ENCODE assay signal across 11 cellular contexts in genomic region chr1:198186916-198187580, GRCh38. TPM values are rescaled to one million over a fixed set of nuclear protein-coding genes. Genes with fewer than 3 reads are reported as not detected.
DNase-seq lines count a peak whose midpoint lies in the region; ATAC-seq, FAIRE-seq and TF ChIP-seq lines count a peak whose summit lies in the region.
"Had no signal": no experiment of that assay in that cellular context is flagged by ENCODE, and none has a peak within 500 bp of the region (broad histone marks: within the 10 kb centered on the region; RNA-seq: fewer than 3 reads in every experiment).

No MANE protein-coding gene starts in this region.

- H4K20me1 ChIP-seq in K562 (replicated peaks; ENCODE audit: control insufficient read depth, insufficient read depth, low read length) = peaks cover 11% of the 10 kb centered on the region; the same call in 1 of the 2 replicates

- peaks cover 89% of the 10 kb centered on the region for H3K79me2 ChIP-seq in K562 (ENCODE audit: control insufficient read depth, insufficient read depth, low read length)

- peaks cover 11% of the 10 kb centered on the region for H3K36me3 Mint-ChIP-seq in activated CD8-positive, alpha-beta memory T cell treated with anti-CD3 and anti-CD28 coated beads, Interleukin-2, amount 10 ng/mL, durations not matched to agents 7 days and 5 days
- H3K36me3 Mint-ChIP-seq in nephron progenitor cell (ENCODE audit: low read depth) = no peaks in the 10 kb centered on the region

- no peak overlapping the region for H3K4me2 ChIP-seq in K562 (ENCODE audit: insufficient read depth, low read length)

- no peak overlapping the region for H3K9ac ChIP-seq in K562 (ENCODE audit: insufficient read depth in 1 of 2, low read depth in 2 of 2, low read length in 2 of 2)

- WGBS in K562 (ENCODE audit: insufficient coverage, low coverage, missing lambda C conversion rate) = 41% methylated on average over 2 of the region's 2 CpGs

- H3K36me3 ChIP-seq in K562 (ENCODE audit: control insufficient read depth, insufficient read depth, low read length) = no peaks in the 10 kb centered on the region
- H3K36me3 ChIP-seq: transverse colon had no signal

- peak overlapping the region; percentile 33; the same call in 1 of the 2 replicates for H3K4me3 ChIP-seq in Jurkat, Clone E6-1 (ENCODE audit: low read length)
- no peak overlapping the region for H3K4me3 ChIP-seq in K562
- H3K4me3 ChIP-seq: body of pancreas, dorsolateral prefrontal cortex, transverse colon had no signal

- no peaks in the 10 kb centered on the region for H3K27me3 ChIP-seq in K562 (ENCODE audit: control insufficient read depth in 2 of 2, insufficient read depth in 2 of 2, low read length in 2 of 2)
- H3K27me3 ChIP-seq: body of pancreas, dorsolateral prefrontal cortex, transverse colon had no signal

- H3K27ac Mint-ChIP-seq in activated CD8-positive, alpha-beta memory T cell treated with anti-CD3 and anti-CD28 coated beads, Interleukin-2, amount 10 ng/mL, durations not matched to agents 7 days and 5 days = peak overlapping the region; percentile 82
- peak overlapping the region; percentile 72 for H3K27ac Mint-ChIP-seq in nephron progenitor cell

- CTCF ChIA-PET in activated CD8-positive, alpha-beta memory T cell treated with anti-CD3 and anti-CD28 coated beads, Interleukin-2, amount 10 ng/mL, durations not matched to agents 7 days and 5 days (lab: Charles Lee) = interaction anchor here (1.4 to 2.0 kb wide), 3 partner anchors 11 to 31 kb away, joined by 3 to 7 read pairs (median 5); no protein-coding TSS in a partner anchor
- CTCF ChIA-PET in K562 (lab: Yijun Ruan, JAX; ENCODE audit: low intra/inter-chr PET ratio) = no interaction called here

- TF ChIP-seq RAD21 in K562 (CRISPR knock-in tag; conservative IDR thresholded peaks at IDR 0.05 in 1 of 2, IDR thresholded peaks at IDR 0.05 in 1 of 2) = no peak

- DNase-seq in activated CD8-positive, alpha-beta memory T cell treated with anti-CD3 and anti-CD28 coated beads, Interleukin-2, amount 10 ng/mL, durations not matched to agents 7 days and 5 days = no peak
- DNase-seq in activated CD8-positive, alpha-beta memory T cell treated with anti-CD3 and anti-CD28 coated beads for 24 hours = no peak
- DNase-seq in Jurkat, Clone E6-1 (ENCODE audit: low read depth, low spot score) = no peak
- DNase-seq in K562 (ENCODE audit: extremely low read depth in 1 of 4, low spot score in 3 of 4) = peak in 1 of 4 experiments; percentile 21
- no peak for DNase-seq in nephron progenitor cell
- DNase-seq in NCI-H510A (lab: John Stamatoyannopoulos, UW) = no peak
- no peak for DNase-seq in NCI-H1436 (lab: John Stamatoyannopoulos, UW)
- DNase-seq: body of pancreas, dorsolateral prefrontal cortex, transverse colon had no signal

- H3K4me1 ChIP-seq in K562 (replicated peaks in 1 of 2; ENCODE audit: control insufficient read depth in 2 of 2, insufficient read depth in 2 of 2, low read length in 2 of 2) = peaks cover 0 to 23% of the 10 kb centered on the region in 2 experiments; a peak in 3 of 5 replicates

- no peak overlapping the region for H3K4me3 Mint-ChIP-seq in activated CD8-positive, alpha-beta memory T cell treated with anti-CD3 and anti-CD28 coated beads, Interleukin-2, amount 10 ng/mL, durations not matched to agents 7 days and 5 days
- no peak overlapping the region for H3K4me3 Mint-ChIP-seq in nephron progenitor cell

- BruUV-seq in K562 (replicated peaks; lab: Mats Ljungman, UMichigan) = no TSS peak

- H3K27ac ChIP-seq in K562 (ENCODE audit: extremely low read depth, low read depth, low read length) = no peak overlapping the region; the same call in 2 of the 3 replicates
- H3K27ac ChIP-seq: body of pancreas, dorsolateral prefrontal cortex had no signal

- POLR2A ChIA-PET in K562 (lab: Yijun Ruan, JAX) = interaction anchor here (1.1 to 1.2 kb wide), 2 partner anchors 9 to 29 kb away, joined by 3 to 4 read pairs; no protein-coding TSS in a partner anchor

- intact Hi-C loops in K562 (cut with micrococcal nuclease) = no loop called here

- TF ChIP-seq CTCF in K562 (IDR thresholded peaks at IDR 0.05 in 2 of 3, conservative IDR thresholded peaks at IDR 0.05 in 1 of 3; ENCODE audit: insufficient read depth in 2 of 3, low read depth in 1 of 3, low read length in 3 of 3) (no peak), nephron progenitor cell (IDR thresholded peaks at IDR 0.05) (no peak)

- no peaks in the 10 kb centered on the region for H3K9me3 Mint-ChIP-seq in activated CD8-positive, alpha-beta memory T cell treated with anti-CD3 and anti-CD28 coated beads, Interleukin-2, amount 10 ng/mL, durations not matched to agents 7 days and 5 days (ENCODE audit: low read depth)
- H3K9me3 Mint-ChIP-seq in nephron progenitor cell = no peaks in the 10 kb centered on the region

- peak; percentile 11 for FAIRE-seq in K562 (lab: Jason Lieb, UNC)

- no peak overlapping the region for H2AFZ ChIP-seq in K562 (ENCODE audit: low read depth, low read length)

- peaks cover 5% of the 10 kb centered on the region for H3K9me1 ChIP-seq in K562 (ENCODE audit: control insufficient read depth, insufficient read depth, low read length)

- ATAC-seq in activated CD8-positive, alpha-beta memory T cell treated with anti-CD3 and anti-CD28 coated beads, Interleukin-2, amount 10 ng/mL, durations not matched to agents 7 days and 5 days = no peak
- peak; percentile 17; the same call in 2 of the 3 replicates for ATAC-seq in K562
- ATAC-seq in GM18909 (IDR thresholded peaks at IDR 0.05; ENCODE audit: poor library complexity, unreplicated experiment) = no peak
- ATAC-seq: body of pancreas had no signal

- H3K9me3 ChIP-seq in K562 (replicated peaks; ENCODE audit: control insufficient read depth, insufficient read depth, low read depth, low read length) = no peaks in the 10 kb centered on the region
- H3K9me3 ChIP-seq: body of pancreas, transverse colon had no signal

- TF ChIP-seq EP300 in K562 (IDR thresholded peaks at IDR 0.05; ENCODE audit: low read length) = no peak

- H3K4me1 Mint-ChIP-seq in activated CD8-positive, alpha-beta memory T cell treated with anti-CD3 and anti-CD28 coated beads, Interleukin-2, amount 10 ng/mL, durations not matched to agents 7 days and 5 days = peaks cover 65% of the 10 kb centered on the region
- H3K4me1 Mint-ChIP-seq in nephron progenitor cell = peaks cover 5% of the 10 kb centered on the region

- no peak for TF ChIP-seq POLR2A in K562 (conservative IDR thresholded peaks at IDR 0.05)

- in situ Hi-C loops in K562 (cut with MboI) = no loop called here

- no peaks in the 10 kb centered on the region for H3K27me3 Mint-ChIP-seq in activated CD8-positive, alpha-beta memory T cell treated with anti-CD3 and anti-CD28 coated beads, Interleukin-2, amount 10 ng/mL, durations not matched to agents 7 days and 5 days
- H3K27me3 Mint-ChIP-seq in nephron progenitor cell (ENCODE audit: low read depth, poor library complexity) = no peaks in the 10 kb centered on the region

TF ChIP-seq in K562, 482 proteins besides CTCF, POLR2A, EP300 and RAD21:
- TF ChIP-seq C11orf30 (IDR thresholded peaks at IDR 0.05; ENCODE audit: low read depth) (0 out of 2 replicates have a peak, but pooled peaks have one; percentile 10), HDGF (IDR thresholded peaks at IDR 0.05) (no peak), NFE2 (IDR thresholded peaks at IDR 0.05; ENCODE audit: low read depth) (peak; percentile 14; the same call in 1 of the 2 replicates), TARDBP (IDR thresholded peaks at IDR 0.05) (no peak)
- TF ChIP-seq, protein P1, sequence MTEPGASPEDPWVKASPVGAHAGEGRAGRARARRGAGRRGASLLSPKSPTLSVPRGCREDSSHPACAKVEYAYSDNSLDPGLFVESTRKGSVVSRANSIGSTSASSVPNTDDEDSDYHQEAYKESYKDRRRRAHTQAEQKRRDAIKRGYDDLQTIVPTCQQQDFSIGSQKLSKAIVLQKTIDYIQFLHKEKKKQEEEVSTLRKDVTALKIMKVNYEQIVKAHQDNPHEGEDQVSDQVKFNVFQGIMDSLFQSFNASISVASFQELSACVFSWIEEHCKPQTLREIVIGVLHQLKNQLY (CRISPR knock-in tag; conservative IDR thresholded peaks at IDR 0.05) = no peak
- TF ChIP-seq, protein P2, sequence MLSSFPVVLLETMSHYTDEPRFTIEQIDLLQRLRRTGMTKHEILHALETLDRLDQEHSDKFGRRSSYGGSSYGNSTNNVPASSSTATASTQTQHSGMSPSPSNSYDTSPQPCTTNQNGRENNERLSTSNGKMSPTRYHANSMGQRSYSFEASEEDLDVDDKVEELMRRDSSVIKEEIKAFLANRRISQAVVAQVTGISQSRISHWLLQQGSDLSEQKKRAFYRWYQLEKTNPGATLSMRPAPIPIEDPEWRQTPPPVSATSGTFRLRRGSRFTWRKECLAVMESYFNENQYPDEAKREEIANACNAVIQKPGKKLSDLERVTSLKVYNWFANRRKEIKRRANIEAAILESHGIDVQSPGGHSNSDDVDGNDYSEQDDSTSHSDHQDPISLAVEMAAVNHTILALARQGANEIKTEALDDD (IDR thresholded peaks at IDR 0.05) = 0 out of 2 replicates have a peak, but pooled peaks have one; percentile 26

RNA-seq across cellular contexts. Expression of gene NEK7, which starts 30.2 kb away (rescaled TPM):
- 10 to 100 TPM; 71.4 to 77.4 TPM for total RNA-seq in activated CD8-positive, alpha-beta memory T cell treated with anti-CD3 and anti-CD28 coated beads, Interleukin-2, amount 10 ng/mL, durations not matched to agents 7 days and 5 days
- 120 TPM for polyA plus RNA-seq in Jurkat, Clone E6-1 (2012; ENCODE audit: insufficient read depth, insufficient read length)
- 10.7 and 36.6 TPM in 2 replicates for total RNA-seq in K562 (2011; cell fraction: chromatin; rRNA removed; ENCODE audit: low replicate concordance)
- total RNA-seq in K562 (2011; cell fraction: nucleolus; rRNA removed) = 5.7 and 6.2 TPM in 2 replicates
- total RNA-seq in K562 (2011; cell fraction: nucleoplasm; rRNA removed) = 10.0 and 16.6 TPM in 2 replicates
- total RNA-seq in K562 (2014; rRNA removed) = 25.5 and 30.9 TPM in 2 replicates
- total RNA-seq in K562 (2014; rRNA removed; fragmentation: Illumina TruSeq; extraction: Trizol) = 33.5 and 36.4 TPM in 2 replicates
- total RNA-seq in K562 (2015; rRNA removed; fragmentation: Illumina TruSeq; extraction: Trizol) = 23.7 and 27.7 TPM in 2 replicates
- total RNA-seq in K562 (2021) = 30.3 and 33.2 TPM in 2 replicates
- polyA plus RNA-seq in K562 (2011; rRNA removed) = 37.1 and 37.3 TPM in 2 replicates
- polyA plus RNA-seq in K562 (2011; cell fraction: cytosol; rRNA removed) = 9.9 and 20.0 TPM in 2 replicates
- polyA plus RNA-seq in K562 (2011; cell fraction: nucleus; rRNA removed) = 20.6 and 37.5 TPM in 2 replicates
- 16.0 and 19.7 TPM in 2 replicates for polyA plus RNA-seq in K562 (2012)
- polyA plus RNA-seq in K562 (2014; fragmentation: Illumina TruSeq; extraction: Trizol) = 22.0 and 23.5 TPM in 2 replicates
- 1 to 10 TPM; 8.5 to 10.0 TPM for polyA plus RNA-seq in K562 (2014; fragmentation: Nextera tagmentation; extraction: Ambion mirVana)
- polyA plus RNA-seq in K562 (2014; rRNA removed) = 16.0 and 20.4 TPM in 2 replicates
- 64.1 and 75.5 TPM in 2 replicates for polyA minus RNA-seq in K562 (2011; rRNA and poly(A)+ RNA removed)
- polyA minus RNA-seq in K562 (2011; cell fraction: cytosol; rRNA and poly(A)+ RNA removed) = 21.6 and 23.2 TPM in 2 replicates
- polyA minus RNA-seq in K562 (2011; cell fraction: nucleus; rRNA and poly(A)+ RNA removed) = 21.5 and 38.9 TPM in 2 replicates
